17 cellular contexts compared by ENCODE assay signal in the genomic region with DNA sequence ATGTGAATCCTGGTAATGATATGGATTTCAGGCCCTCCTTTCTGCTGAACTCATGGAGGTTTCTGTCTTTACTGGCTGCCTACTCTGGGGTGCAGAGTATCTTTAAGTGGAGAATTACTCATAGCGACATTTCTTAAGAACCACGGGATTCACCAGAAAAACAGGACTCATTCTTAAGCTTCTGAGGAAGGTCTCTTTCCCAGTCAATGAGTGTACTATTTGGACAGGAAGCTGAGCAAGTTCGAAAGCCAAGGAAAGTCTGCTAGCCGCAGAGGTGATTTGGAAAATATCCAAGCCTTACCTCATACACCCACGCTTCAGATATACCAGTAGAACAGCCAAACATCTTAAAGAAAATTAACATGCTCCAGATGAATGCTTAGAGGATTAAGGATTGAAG.
DNase-seq lines count a peak whose midpoint lies in the region; ATAC-seq, FAIRE-seq and TF ChIP-seq lines count a peak whose summit lies in the region.
"Had no signal": no experiment of that assay in that cellular context is flagged by ENCODE, and none has a peak within 500 bp of the region (broad histone marks: within the 10 kb centered on the region; RNA-seq: fewer than 3 reads in every experiment).

No MANE protein-coding gene starts in this region.

- H3K4me1 ChIP-seq in GM23248 (ENCODE audit: insufficient read depth) (no peaks in the 10 kb centered on the region), endothelial cell of umbilical vein (ENCODE audit: control insufficient read depth, extremely low read depth, insufficient read depth, low read length) (peaks cover 18% of the 10 kb centered on the region)
- H3K4me1 ChIP-seq: body of pancreas, right atrium auricular region, uterus had no signal

- no peaks in the 10 kb centered on the region for H3F3A ChIP-seq in GM23248 (ENCODE audit: insufficient read depth)

- no peaks in the 10 kb centered on the region for H3K9me3 Mint-ChIP-seq in activated naive CD8-positive, alpha-beta T cell treated with anti-CD3 and anti-CD28 coated beads, Interleukin-2, amount 50 U/mL, for 24 hours
- peaks cover 3% of the 10 kb centered on the region for H3K9me3 Mint-ChIP-seq in activated T-helper 2 cell treated with anti-CD3 and anti-CD28 coated beads, Interferon-gamma antibody, Interleukin-2, Interleukin-4, amounts not matched to agents 10 μg/mL and 5 μg/mL and 100 μg/mL, durations not matched to agents 14 hours and 24 hours and 36 hours
- H3K9me3 Mint-ChIP-seq: activated CD4-positive, alpha-beta T cell treated with anti-CD3 and anti-CD28 coated beads, Interleukin-2, amount 10 ng/mL, durations not matched to agents 7 days and 5 days had no signal

- no peaks in the 10 kb centered on the region for H3K36me3 Mint-ChIP-seq in activated naive CD8-positive, alpha-beta T cell treated with anti-CD3 and anti-CD28 coated beads, Interleukin-2, amount 50 U/mL, for 24 hours (ENCODE audit: low read depth)
- H3K36me3 Mint-ChIP-seq in activated T-helper 2 cell treated with anti-CD3 and anti-CD28 coated beads, Interferon-gamma antibody, Interleukin-2, Interleukin-4, amounts not matched to agents 10 μg/mL and 5 μg/mL and 100 μg/mL, durations not matched to agents 14 hours and 24 hours and 36 hours (ENCODE audit: low read depth), result no peaks in the 10 kb centered on the region

- H3K4me3 ChIP-seq in GM23248 (no peak overlapping the region), endothelial cell of umbilical vein (replicated peaks in 1 of 3; ENCODE audit: insufficient read depth in 1 of 3, low read depth in 1 of 3, low read length in 3 of 3) (no peak overlapping the region)
- H3K4me3 ChIP-seq: body of pancreas, right atrium auricular region, uterus had no signal

- no peak overlapping the region for H3K4me3 Mint-ChIP-seq in activated naive CD8-positive, alpha-beta T cell treated with anti-CD3 and anti-CD28 coated beads, Interleukin-2, amount 50 U/mL, for 24 hours
- H3K4me3 Mint-ChIP-seq in activated T-helper 2 cell treated with anti-CD3 and anti-CD28 coated beads, Interferon-gamma antibody, Interleukin-2, Interleukin-4, amounts not matched to agents 10 μg/mL and 5 μg/mL and 100 μg/mL, durations not matched to agents 14 hours and 24 hours and 36 hours (ENCODE audit: low read depth), result no peak overlapping the region
- H3K4me3 Mint-ChIP-seq: activated CD4-positive, alpha-beta T cell treated with anti-CD3 and anti-CD28 coated beads, Interleukin-2, amount 10 ng/mL, durations not matched to agents 7 days and 5 days; activated T-cell treated with anti-CD3 and anti-CD28 coated beads, Interleukin-2, amount 50 U/mL, for 72 hours had no signal

- H3K27me3 ChIP-seq in GM23248 (replicated peaks; ENCODE audit: insufficient read depth) (no peaks in the 10 kb centered on the region), endothelial cell of umbilical vein (ENCODE audit: control insufficient read depth in 2 of 2, insufficient read depth in 2 of 2, low read length in 2 of 2) (no peaks in the 10 kb centered on the region)
- H3K27me3 ChIP-seq: body of pancreas, right atrium auricular region, uterus had no signal

- H3K27ac ChIP-seq in GM23248, result no peak overlapping the region
- peak overlapping the region; percentile 72 for H3K27ac ChIP-seq in endothelial cell of umbilical vein (ENCODE audit: insufficient read depth, low read depth, low read length)
- H3K27ac ChIP-seq: body of pancreas, right atrium auricular region, uterus had no signal

- H3K79me2 ChIP-seq in GM23248 (ENCODE audit: insufficient read depth) (no peaks in the 10 kb centered on the region), endothelial cell of umbilical vein (ENCODE audit: control insufficient read depth, insufficient read depth, low read length) (no peaks in the 10 kb centered on the region)

- H3K9ac ChIP-seq in GM23248 (no peak overlapping the region), endothelial cell of umbilical vein (replicated peaks; ENCODE audit: extremely low read depth, insufficient read depth, low read length) (no peak overlapping the region)

- peak; percentile 77 for ATAC-seq in omental fat pad (ENCODE audit: low FRiP score)
- ATAC-seq in activated naive CD8-positive, alpha-beta T cell treated with anti-CD3 and anti-CD28 coated beads, Interleukin-2, amount 50 U/mL, for 24 hours, result no peak
- ATAC-seq: activated T-cell treated with anti-CD3 and anti-CD28 coated beads, Interleukin-2, amount 50 U/mL, for 72 hours; body of pancreas had no signal

- no peaks in the 10 kb centered on the region for H3K9me2 ChIP-seq in GM23248 (ENCODE audit: insufficient read depth)

- intact Hi-C loops in endothelial cell of umbilical vein (cut with micrococcal nuclease), result loop anchor here (1.0 to 2.0 kb wide), 2 partner anchors 34 to 63 kb away; no protein-coding TSS in a partner anchor
- intact Hi-C loops in activated T-helper 2 cell treated with anti-CD3 and anti-CD28 coated beads, Interferon-gamma antibody, Interleukin-2, Interleukin-4, amounts not matched to agents 10 μg/mL and 5 μg/mL and 100 μg/mL, durations not matched to agents 14 hours and 24 hours and 36 hours (cut with micrococcal nuclease), result no loop called here

- DNase-seq in GM23248 (peak; percentile 1), RCC 7860 (ENCODE audit: low spot score) (peak; percentile 59), endothelial cell of umbilical vein (ENCODE audit: low read depth, low spot score) (peak; percentile 96), omental fat pad (ENCODE audit: low spot score) (no peak), NCI-H510A (lab: John Stamatoyannopoulos, UW) (no peak), NCI-H2029 (lab: John Stamatoyannopoulos, UW) (no peak)
- DNase-seq in activated naive CD8-positive, alpha-beta T cell treated with anti-CD3 and anti-CD28 coated beads, Interleukin-2, amount 50 U/mL, for 24 hours, result no peak
- no peak for DNase-seq in activated T-helper 2 cell treated with anti-CD3 and anti-CD28 coated beads, Interferon-gamma antibody, Interleukin-2, Interleukin-4, amounts not matched to agents 10 μg/mL and 5 μg/mL and 100 μg/mL, durations not matched to agents 14 hours and 24 hours and 36 hours (ENCODE audit: low spot score)
- DNase-seq: activated CD4-positive, alpha-beta T cell treated with anti-CD3 and anti-CD28 coated beads, Interleukin-2, amount 10 ng/mL, durations not matched to agents 7 days and 5 days; activated T-cell treated with anti-CD3 and anti-CD28 coated beads, Interleukin-2, amount 50 U/mL, for 72 hours; body of pancreas; effector CD8-positive, alpha-beta T cell; kidney glomerular epithelial cell; NCI-H2081 treated with DMSO at 0.1 percent for 48 hours; stimulated activated naive CD4-positive, alpha-beta T cell; uterus had no signal

- in situ Hi-C loops in GM23248 (cut with MboI), result no loop called here

- no peaks in the 10 kb centered on the region for H4K20me1 ChIP-seq in GM23248 (ENCODE audit: insufficient read depth)
- no peaks in the 10 kb centered on the region for H4K20me1 ChIP-seq in endothelial cell of umbilical vein (replicated peaks; ENCODE audit: control insufficient read depth, extremely low read depth, insufficient read depth, low read length)

- H3K27ac Mint-ChIP-seq in activated naive CD8-positive, alpha-beta T cell treated with anti-CD3 and anti-CD28 coated beads, Interleukin-2, amount 50 U/mL, for 24 hours, result no peak overlapping the region
- no peak overlapping the region for H3K27ac Mint-ChIP-seq in activated T-helper 2 cell treated with anti-CD3 and anti-CD28 coated beads, Interferon-gamma antibody, Interleukin-2, Interleukin-4, amounts not matched to agents 10 μg/mL and 5 μg/mL and 100 μg/mL, durations not matched to agents 14 hours and 24 hours and 36 hours
- H3K27ac Mint-ChIP-seq: activated CD4-positive, alpha-beta T cell treated with anti-CD3 and anti-CD28 coated beads, Interleukin-2, amount 10 ng/mL, durations not matched to agents 7 days and 5 days; activated T-cell treated with anti-CD3 and anti-CD28 coated beads, Interleukin-2, amount 50 U/mL, for 72 hours had no signal

- no peak overlapping the region for H3K4me2 ChIP-seq in GM23248 (ENCODE audit: unreplicated experiment)
- H3K4me2 ChIP-seq in endothelial cell of umbilical vein (ENCODE audit: insufficient read depth, low read length), result peak overlapping the region; percentile 31

- POLR2A ChIA-PET in endothelial cell of umbilical vein (lab: Charles Lee), result no interaction called here

- no peaks in the 10 kb centered on the region for H3K9me1 ChIP-seq in endothelial cell of umbilical vein (replicated peaks; ENCODE audit: control insufficient read depth, extremely low read depth, insufficient read depth, low read length)

- dilution Hi-C loops in endothelial cell of umbilical vein (cut with MboI; ENCODE audit: extremely low pct_ligation_motif_present, low sequenced_read_pairs), result no loop called here

- no TSS peak for BruUV-seq in endothelial cell of umbilical vein (replicated peaks; lab: Mats Ljungman, UMichigan)

- no peak overlapping the region for H2AFZ ChIP-seq in GM23248
- H2AFZ ChIP-seq in endothelial cell of umbilical vein (ENCODE audit: low read depth, low read length), result peak overlapping the region; percentile 1

- TF ChIP-seq CTCF in endothelial cell of umbilical vein (IDR thresholded peaks at IDR 0.05; ENCODE audit: extremely low read depth in 1 of 2, insufficient read depth in 1 of 2, low read depth in 1 of 2, low read length in 2 of 2) (no peak), omental fat pad (IDR thresholded peaks at IDR 0.05) (no peak)

- WGBS in GM23248 (ENCODE audit: low coverage in 1 of 2, low lambda C conversion rate in 2 of 2, missing lambda C conversion rate in 2 of 2), 2 experiments, result 15 to 33% methylated on average over 5 of the region's 5 CpGs

- H3K9me3 ChIP-seq in GM23248 (ENCODE audit: low read depth) (no peaks in the 10 kb centered on the region), endothelial cell of umbilical vein (replicated peaks; ENCODE audit: control insufficient read depth, insufficient read depth, low read length) (no peaks in the 10 kb centered on the region)
- H3K9me3 ChIP-seq: body of pancreas, right atrium auricular region, uterus had no signal

- FAIRE-seq in RCC 7860 (lab: Jason Lieb, UNC) (no peak), endothelial cell of umbilical vein (lab: Jason Lieb, UNC) (peak; percentile 93)

- CTCF ChIA-PET in endothelial cell of umbilical vein (lab: Charles Lee), result interaction anchor here (1.5 to 2.4 kb wide), 3 partner anchors 9 to 82 kb away, joined by 3 to 9 read pairs (median 5); no protein-coding TSS in a partner anchor

- no peaks in the 10 kb centered on the region for H3K4me1 Mint-ChIP-seq in activated naive CD8-positive, alpha-beta T cell treated with anti-CD3 and anti-CD28 coated beads, Interleukin-2, amount 50 U/mL, for 24 hours
- no peaks in the 10 kb centered on the region for H3K4me1 Mint-ChIP-seq in activated T-helper 2 cell treated with anti-CD3 and anti-CD28 coated beads, Interferon-gamma antibody, Interleukin-2, Interleukin-4, amounts not matched to agents 10 μg/mL and 5 μg/mL and 100 μg/mL, durations not matched to agents 14 hours and 24 hours and 36 hours (ENCODE audit: low read depth)
- H3K4me1 Mint-ChIP-seq: activated CD4-positive, alpha-beta T cell treated with anti-CD3 and anti-CD28 coated beads, Interleukin-2, amount 10 ng/mL, durations not matched to agents 7 days and 5 days had no signal

- H3K36me3 ChIP-seq in GM23248 (ENCODE audit: low read depth), result no peaks in the 10 kb centered on the region
- no peaks in the 10 kb centered on the region for H3K36me3 ChIP-seq in endothelial cell of umbilical vein (ENCODE audit: control insufficient read depth in 2 of 2, extremely low read depth in 1 of 2, insufficient read depth in 2 of 2, low read length in 2 of 2)
- H3K36me3 ChIP-seq: right atrium auricular region, uterus had no signal

- H3K27me3 Mint-ChIP-seq in activated naive CD8-positive, alpha-beta T cell treated with anti-CD3 and anti-CD28 coated beads, Interleukin-2, amount 50 U/mL, for 24 hours, result no peaks in the 10 kb centered on the region
- H3K27me3 Mint-ChIP-seq in activated T-helper 2 cell treated with anti-CD3 and anti-CD28 coated beads, Interferon-gamma antibody, Interleukin-2, Interleukin-4, amounts not matched to agents 10 μg/mL and 5 μg/mL and 100 μg/mL, durations not matched to agents 14 hours and 24 hours and 36 hours (ENCODE audit: low read depth), result no peaks in the 10 kb centered on the region
- H3K27me3 Mint-ChIP-seq: activated CD4-positive, alpha-beta T cell treated with anti-CD3 and anti-CD28 coated beads, Interleukin-2, amount 10 ng/mL, durations not matched to agents 7 days and 5 days had no signal

- TF ChIP-seq POLR2A in endothelial cell of umbilical vein (IDR thresholded peaks at IDR 0.05; ENCODE audit: low read depth, low read length), result no peak

Comparison
In these comparisons a context has a peak if more than half of its experiments do, and no peak if none do; other contexts are left out.
1. DNase-seq: peak in GM23248 (single experiment), RCC 7860 (single experiment) and endothelial cell of umbilical vein (single experiment); none in omental fat pad (single experiment), NCI-H510A (single experiment), NCI-H2029 (single experiment), activated naive CD8-positive, alpha-beta T cell treated with anti-CD3 and anti-CD28 coated beads, Interleukin-2, amount 50 U/mL, for 24 hours (single experiment) and activated T-helper 2 cell treated with anti-CD3 and anti-CD28 coated beads, Interferon-gamma antibody, Interleukin-2, Interleukin-4, amounts not matched to agents 10 μg/mL and 5 μg/mL and 100 μg/mL, durations not matched to agents 14 hours and 24 hours and 36 hours (single experiment).